1 cellular context compared by ENCODE assay signal in the genomic region with DNA sequence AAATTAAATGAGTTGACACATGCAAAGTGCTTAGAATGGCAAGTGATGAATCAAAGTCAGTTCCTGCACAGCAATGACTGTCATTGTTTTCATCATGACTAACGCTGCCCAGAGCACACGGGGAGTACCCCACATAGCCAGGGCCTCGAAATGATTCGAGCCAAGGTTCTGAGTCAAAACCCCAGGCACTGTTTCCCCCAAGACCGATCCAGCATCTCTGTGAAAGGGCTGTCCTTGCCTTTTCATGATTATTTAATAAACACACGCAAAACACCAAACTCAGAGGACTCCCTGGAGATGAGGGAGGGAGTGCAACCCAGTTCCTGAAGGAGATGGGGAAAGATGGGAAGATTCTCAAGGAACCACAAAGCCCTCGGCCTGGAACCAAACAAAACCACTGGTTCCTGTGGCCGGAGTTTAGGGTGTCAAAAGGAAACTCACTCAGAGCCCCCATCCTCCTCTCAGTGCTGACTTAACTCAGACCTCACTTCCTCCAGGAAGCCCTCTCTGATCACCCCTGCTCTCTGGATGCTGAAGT.
TF ChIP-seq lines count a peak whose summit lies in the region.

No MANE protein-coding gene starts in this region.

TF ChIP-seq in GM12878, 131 proteins besides CTCF, POLR2A, EP300 and RAD21 (continued from another document and continues in another):
- TF ChIP-seq IRF4 (IDR thresholded peaks at IDR 0.05; ENCODE audit: low read depth, low read length) = peak; percentile 90
- no peak for TF ChIP-seq BRCA1 (IDR thresholded peaks at IDR 0.05; ENCODE audit: low read depth, low read length)
- TF ChIP-seq, protein P1, sequence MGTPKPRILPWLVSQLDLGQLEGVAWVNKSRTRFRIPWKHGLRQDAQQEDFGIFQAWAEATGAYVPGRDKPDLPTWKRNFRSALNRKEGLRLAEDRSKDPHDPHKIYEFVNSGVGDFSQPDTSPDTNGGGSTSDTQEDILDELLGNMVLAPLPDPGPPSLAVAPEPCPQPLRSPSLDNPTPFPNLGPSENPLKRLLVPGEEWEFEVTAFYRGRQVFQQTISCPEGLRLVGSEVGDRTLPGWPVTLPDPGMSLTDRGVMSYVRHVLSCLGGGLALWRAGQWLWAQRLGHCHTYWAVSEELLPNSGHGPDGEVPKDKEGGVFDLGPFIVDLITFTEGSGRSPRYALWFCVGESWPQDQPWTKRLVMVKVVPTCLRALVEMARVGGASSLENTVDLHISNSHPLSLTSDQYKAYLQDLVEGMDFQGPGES (IDR thresholded peaks at IDR 0.05) = no peak
- no peak for TF ChIP-seq RFX5 (IDR thresholded peaks at IDR 0.05; ENCODE audit: low read depth, low read length)
- TF ChIP-seq, protein P2, sequence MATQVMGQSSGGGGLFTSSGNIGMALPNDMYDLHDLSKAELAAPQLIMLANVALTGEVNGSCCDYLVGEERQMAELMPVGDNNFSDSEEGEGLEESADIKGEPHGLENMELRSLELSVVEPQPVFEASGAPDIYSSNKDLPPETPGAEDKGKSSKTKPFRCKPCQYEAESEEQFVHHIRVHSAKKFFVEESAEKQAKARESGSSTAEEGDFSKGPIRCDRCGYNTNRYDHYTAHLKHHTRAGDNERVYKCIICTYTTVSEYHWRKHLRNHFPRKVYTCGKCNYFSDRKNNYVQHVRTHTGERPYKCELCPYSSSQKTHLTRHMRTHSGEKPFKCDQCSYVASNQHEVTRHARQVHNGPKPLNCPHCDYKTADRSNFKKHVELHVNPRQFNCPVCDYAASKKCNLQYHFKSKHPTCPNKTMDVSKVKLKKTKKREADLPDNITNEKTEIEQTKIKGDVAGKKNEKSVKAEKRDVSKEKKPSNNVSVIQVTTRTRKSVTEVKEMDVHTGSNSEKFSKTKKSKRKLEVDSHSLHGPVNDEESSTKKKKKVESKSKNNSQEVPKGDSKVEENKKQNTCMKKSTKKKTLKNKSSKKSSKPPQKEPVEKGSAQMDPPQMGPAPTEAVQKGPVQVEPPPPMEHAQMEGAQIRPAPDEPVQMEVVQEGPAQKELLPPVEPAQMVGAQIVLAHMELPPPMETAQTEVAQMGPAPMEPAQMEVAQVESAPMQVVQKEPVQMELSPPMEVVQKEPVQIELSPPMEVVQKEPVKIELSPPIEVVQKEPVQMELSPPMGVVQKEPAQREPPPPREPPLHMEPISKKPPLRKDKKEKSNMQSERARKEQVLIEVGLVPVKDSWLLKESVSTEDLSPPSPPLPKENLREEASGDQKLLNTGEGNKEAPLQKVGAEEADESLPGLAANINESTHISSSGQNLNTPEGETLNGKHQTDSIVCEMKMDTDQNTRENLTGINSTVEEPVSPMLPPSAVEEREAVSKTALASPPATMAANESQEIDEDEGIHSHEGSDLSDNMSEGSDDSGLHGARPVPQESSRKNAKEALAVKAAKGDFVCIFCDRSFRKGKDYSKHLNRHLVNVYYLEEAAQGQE (IDR thresholded peaks at IDR 0.05; ENCODE audit: low read depth, low read length) = no peak
- TF ChIP-seq, protein P3, sequence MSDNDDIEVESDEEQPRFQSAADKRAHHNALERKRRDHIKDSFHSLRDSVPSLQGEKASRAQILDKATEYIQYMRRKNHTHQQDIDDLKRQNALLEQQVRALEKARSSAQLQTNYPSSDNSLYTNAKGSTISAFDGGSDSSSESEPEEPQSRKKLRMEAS (IDR thresholded peaks at IDR 0.05; ENCODE audit: low read depth, low read length) = peak; percentile 60; the same call in 1 of the 2 replicates
- peak; percentile 53; the same call in 1 of the 2 replicates for TF ChIP-seq ZBED1 (IDR thresholded peaks at IDR 0.05; ENCODE audit: borderline replicate concordance)
- no peak for TF ChIP-seq SREBF2 (IDR thresholded peaks at IDR 0.05; ENCODE audit: low read length)
- no peak for TF ChIP-seq CEBPB (IDR thresholded peaks at IDR 0.05; ENCODE audit: borderline replicate concordance in 1 of 2, low read depth in 2 of 2, low read length in 2 of 2)
- TF ChIP-seq PAX5 (IDR thresholded peaks at IDR 0.05; ENCODE audit: borderline replicate concordance, low read depth, low read length) = no peak; the same call in 1 of the 2 replicates
- TF ChIP-seq KDM1A (IDR thresholded peaks at IDR 0.05; ENCODE audit: borderline replicate concordance) = no peak
- TF ChIP-seq NR2F1 (conservative IDR thresholded peaks at IDR 0.05) = no peak
- TF ChIP-seq WRNIP1 (IDR thresholded peaks at IDR 0.05; ENCODE audit: borderline replicate concordance, low read depth, low read length) = no peak; the same call in none of the 2 replicates
- TF ChIP-seq, protein P4, sequence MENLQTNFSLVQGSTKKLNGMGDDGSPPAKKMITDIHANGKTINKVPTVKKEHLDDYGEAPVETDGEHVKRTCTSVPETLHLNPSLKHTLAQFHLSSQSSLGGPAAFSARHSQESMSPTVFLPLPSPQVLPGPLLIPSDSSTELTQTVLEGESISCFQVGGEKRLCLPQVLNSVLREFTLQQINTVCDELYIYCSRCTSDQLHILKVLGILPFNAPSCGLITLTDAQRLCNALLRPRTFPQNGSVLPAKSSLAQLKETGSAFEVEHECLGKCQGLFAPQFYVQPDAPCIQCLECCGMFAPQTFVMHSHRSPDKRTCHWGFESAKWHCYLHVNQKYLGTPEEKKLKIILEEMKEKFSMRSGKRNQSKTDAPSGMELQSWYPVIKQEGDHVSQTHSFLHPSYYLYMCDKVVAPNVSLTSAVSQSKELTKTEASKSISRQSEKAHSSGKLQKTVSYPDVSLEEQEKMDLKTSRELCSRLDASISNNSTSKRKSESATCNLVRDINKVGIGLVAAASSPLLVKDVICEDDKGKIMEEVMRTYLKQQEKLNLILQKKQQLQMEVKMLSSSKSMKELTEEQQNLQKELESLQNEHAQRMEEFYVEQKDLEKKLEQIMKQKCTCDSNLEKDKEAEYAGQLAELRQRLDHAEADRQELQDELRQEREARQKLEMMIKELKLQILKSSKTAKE (IDR thresholded peaks at IDR 0.05; ENCODE audit: low read depth, poor library complexity, severe bottlenecking) = peak; percentile 76
- TF ChIP-seq ZZZ3 (IDR thresholded peaks at IDR 0.05; ENCODE audit: control insufficient read depth, insufficient read length, low read depth) = no peak
- TF ChIP-seq RELA (IDR thresholded peaks at IDR 0.05; ENCODE audit: borderline replicate concordance, partially characterized antibody) = no peak
- TF ChIP-seq, protein P5, sequence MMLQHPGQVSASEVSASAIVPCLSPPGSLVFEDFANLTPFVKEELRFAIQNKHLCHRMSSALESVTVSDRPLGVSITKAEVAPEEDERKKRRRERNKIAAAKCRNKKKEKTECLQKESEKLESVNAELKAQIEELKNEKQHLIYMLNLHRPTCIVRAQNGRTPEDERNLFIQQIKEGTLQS (IDR thresholded peaks at IDR 0.05; ENCODE audit: borderline replicate concordance, extremely low read depth, low read depth, low read length) = no peak
- TF ChIP-seq, protein P6, sequence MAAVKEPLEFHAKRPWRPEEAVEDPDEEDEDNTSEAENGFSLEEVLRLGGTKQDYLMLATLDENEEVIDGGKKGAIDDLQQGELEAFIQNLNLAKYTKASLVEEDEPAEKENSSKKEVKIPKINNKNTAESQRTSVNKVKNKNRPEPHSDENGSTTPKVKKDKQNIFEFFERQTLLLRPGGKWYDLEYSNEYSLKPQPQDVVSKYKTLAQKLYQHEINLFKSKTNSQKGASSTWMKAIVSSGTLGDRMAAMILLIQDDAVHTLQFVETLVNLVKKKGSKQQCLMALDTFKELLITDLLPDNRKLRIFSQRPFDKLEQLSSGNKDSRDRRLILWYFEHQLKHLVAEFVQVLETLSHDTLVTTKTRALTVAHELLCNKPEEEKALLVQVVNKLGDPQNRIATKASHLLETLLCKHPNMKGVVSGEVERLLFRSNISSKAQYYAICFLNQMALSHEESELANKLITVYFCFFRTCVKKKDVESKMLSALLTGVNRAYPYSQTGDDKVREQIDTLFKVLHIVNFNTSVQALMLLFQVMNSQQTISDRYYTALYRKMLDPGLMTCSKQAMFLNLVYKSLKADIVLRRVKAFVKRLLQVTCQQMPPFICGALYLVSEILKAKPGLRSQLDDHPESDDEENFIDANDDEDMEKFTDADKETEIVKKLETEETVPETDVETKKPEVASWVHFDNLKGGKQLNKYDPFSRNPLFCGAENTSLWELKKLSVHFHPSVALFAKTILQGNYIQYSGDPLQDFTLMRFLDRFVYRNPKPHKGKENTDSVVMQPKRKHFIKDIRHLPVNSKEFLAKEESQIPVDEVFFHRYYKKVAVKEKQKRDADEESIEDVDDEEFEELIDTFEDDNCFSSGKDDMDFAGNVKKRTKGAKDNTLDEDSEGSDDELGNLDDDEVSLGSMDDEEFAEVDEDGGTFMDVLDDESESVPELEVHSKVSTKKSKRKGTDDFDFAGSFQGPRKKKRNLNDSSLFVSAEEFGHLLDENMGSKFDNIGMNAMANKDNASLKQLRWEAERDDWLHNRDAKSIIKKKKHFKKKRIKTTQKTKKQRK (IDR thresholded peaks at IDR 0.05; ENCODE audit: low read depth, low read length) = no peak
- no peak for TF ChIP-seq HCFC1 (IDR thresholded peaks at IDR 0.05; ENCODE audit: low read length)
- TF ChIP-seq, protein P7, sequence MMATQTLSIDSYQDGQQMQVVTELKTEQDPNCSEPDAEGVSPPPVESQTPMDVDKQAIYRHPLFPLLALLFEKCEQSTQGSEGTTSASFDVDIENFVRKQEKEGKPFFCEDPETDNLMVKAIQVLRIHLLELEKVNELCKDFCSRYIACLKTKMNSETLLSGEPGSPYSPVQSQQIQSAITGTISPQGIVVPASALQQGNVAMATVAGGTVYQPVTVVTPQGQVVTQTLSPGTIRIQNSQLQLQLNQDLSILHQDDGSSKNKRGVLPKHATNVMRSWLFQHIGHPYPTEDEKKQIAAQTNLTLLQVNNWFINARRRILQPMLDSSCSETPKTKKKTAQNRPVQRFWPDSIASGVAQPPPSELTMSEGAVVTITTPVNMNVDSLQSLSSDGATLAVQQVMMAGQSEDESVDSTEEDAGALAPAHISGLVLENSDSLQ (IDR thresholded peaks at IDR 0.05) = peak; percentile 93
- TF ChIP-seq POLR2AphosphoS5 (IDR thresholded peaks at IDR 0.05; ENCODE audit: low read length) = no peak
- 0 out of 4 replicates have a peak, but pooled peaks of 1 of the 2 experiments have one; percentile 55 for TF ChIP-seq SRF (IDR thresholded peaks at IDR 0.05; ENCODE audit: low read depth in 2 of 2, low read length in 2 of 2)
- TF ChIP-seq, protein P8, sequence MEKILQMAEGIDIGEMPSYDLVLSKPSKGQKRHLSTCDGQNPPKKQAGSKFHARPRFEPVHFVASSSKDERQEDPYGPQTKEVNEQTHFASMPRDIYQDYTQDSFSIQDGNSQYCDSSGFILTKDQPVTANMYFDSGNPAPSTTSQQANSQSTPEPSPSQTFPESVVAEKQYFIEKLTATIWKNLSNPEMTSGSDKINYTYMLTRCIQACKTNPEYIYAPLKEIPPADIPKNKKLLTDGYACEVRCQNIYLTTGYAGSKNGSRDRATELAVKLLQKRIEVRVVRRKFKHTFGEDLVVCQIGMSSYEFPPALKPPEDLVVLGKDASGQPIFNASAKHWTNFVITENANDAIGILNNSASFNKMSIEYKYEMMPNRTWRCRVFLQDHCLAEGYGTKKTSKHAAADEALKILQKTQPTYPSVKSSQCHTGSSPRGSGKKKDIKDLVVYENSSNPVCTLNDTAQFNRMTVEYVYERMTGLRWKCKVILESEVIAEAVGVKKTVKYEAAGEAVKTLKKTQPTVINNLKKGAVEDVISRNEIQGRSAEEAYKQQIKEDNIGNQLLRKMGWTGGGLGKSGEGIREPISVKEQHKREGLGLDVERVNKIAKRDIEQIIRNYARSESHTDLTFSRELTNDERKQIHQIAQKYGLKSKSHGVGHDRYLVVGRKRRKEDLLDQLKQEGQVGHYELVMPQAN (conservative IDR thresholded peaks at IDR 0.05) = no peak
- TF ChIP-seq POLR2AphosphoS2 (IDR thresholded peaks at IDR 0.05; ENCODE audit: low read depth, low read length) = no peak
- peak; percentile 92 for TF ChIP-seq NFIC (IDR thresholded peaks at IDR 0.05; ENCODE audit: low read depth, low read length)
- TF ChIP-seq NFXL1 (IDR thresholded peaks at IDR 0.05; ENCODE audit: borderline replicate concordance) = no peak
- no peak for TF ChIP-seq STAT1 (conservative IDR thresholded peaks at IDR 0.05)
- TF ChIP-seq, protein P9, sequence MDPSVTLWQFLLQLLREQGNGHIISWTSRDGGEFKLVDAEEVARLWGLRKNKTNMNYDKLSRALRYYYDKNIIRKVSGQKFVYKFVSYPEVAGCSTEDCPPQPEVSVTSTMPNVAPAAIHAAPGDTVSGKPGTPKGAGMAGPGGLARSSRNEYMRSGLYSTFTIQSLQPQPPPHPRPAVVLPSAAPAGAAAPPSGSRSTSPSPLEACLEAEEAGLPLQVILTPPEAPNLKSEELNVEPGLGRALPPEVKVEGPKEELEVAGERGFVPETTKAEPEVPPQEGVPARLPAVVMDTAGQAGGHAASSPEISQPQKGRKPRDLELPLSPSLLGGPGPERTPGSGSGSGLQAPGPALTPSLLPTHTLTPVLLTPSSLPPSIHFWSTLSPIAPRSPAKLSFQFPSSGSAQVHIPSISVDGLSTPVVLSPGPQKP (IDR thresholded peaks at IDR 0.05; ENCODE audit: low read depth, low read length) = no peak
- no peak for TF ChIP-seq LARP7 (IDR thresholded peaks at IDR 0.05)
- peak; percentile 7; the same call in 1 of the 2 replicates for TF ChIP-seq ZNF24 (IDR thresholded peaks at IDR 0.05)
- peak; percentile 73 for TF ChIP-seq BCL11A (IDR thresholded peaks at IDR 0.05; ENCODE audit: low read depth, low read length)
- TF ChIP-seq, protein P10, sequence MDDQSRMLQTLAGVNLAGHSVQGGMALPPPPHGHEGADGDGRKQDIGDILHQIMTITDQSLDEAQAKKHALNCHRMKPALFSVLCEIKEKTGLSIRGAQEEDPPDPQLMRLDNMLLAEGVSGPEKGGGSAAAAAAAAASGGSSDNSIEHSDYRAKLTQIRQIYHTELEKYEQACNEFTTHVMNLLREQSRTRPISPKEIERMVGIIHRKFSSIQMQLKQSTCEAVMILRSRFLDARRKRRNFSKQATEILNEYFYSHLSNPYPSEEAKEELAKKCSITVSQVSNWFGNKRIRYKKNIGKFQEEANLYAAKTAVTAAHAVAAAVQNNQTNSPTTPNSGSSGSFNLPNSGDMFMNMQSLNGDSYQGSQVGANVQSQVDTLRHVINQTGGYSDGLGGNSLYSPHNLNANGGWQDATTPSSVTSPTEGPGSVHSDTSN (IDR thresholded peaks at IDR 0.05; ENCODE audit: insufficient replicate concordance, low read depth, low read length) = peak; percentile 86
- TF ChIP-seq NFYA (IDR thresholded peaks at IDR 0.05; ENCODE audit: borderline replicate concordance, low read depth, low read length) = no peak
- TF ChIP-seq CREM (IDR thresholded peaks at IDR 0.05; ENCODE audit: low read depth) = no peak; the same call in 1 of the 2 replicates
- peak; percentile 90 for TF ChIP-seq EED (IDR thresholded peaks at IDR 0.05; ENCODE audit: low read depth)
- no peak for TF ChIP-seq BACH1 (IDR thresholded peaks at IDR 0.05; ENCODE audit: borderline replicate concordance)
- no peak for TF ChIP-seq EZH2 (IDR thresholded peaks at IDR 0.05; ENCODE audit: borderline replicate concordance, control insufficient read depth, low read depth, low read length)
- no peak for TF ChIP-seq STAT3 (IDR thresholded peaks at IDR 0.05; ENCODE audit: low read depth, low read length)
- no peak for TF ChIP-seq NRF1 (conservative IDR thresholded peaks at IDR 0.05; ENCODE audit: low read depth, low read length)
